1 cellular context compared by ENCODE assay signal in the genomic region with DNA sequence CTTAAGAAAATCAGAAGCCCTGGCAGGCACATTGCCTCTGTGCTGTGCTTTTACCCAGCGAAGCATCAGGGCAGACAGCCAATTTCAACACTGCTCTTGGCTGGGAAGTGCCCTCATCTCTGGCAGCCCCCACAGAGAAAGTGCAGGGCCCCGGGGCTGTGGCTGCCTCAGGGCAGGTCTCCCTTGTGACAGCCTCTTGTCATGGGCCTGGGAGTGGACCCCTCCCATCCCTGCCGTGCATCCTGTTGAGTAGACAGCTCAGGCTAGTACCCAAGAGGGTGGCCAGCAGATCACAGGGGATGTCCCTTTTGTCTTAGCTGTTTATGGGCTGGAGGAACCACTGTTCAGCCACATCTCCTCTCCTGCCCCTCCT.
TF ChIP-seq lines count a peak whose summit lies in the region.

No MANE protein-coding gene starts in this region.

TF ChIP-seq in IMR-90, 13 proteins besides CTCF, POLR2A, EP300 and RAD21:
- TF ChIP-seq FOS (IDR thresholded peaks at IDR 0.05; ENCODE audit: low read depth, low read length) (no peak), BHLHE40 (IDR thresholded peaks at IDR 0.05; ENCODE audit: low read depth, low read length) (no peak), RCOR1 (IDR thresholded peaks at IDR 0.05; ENCODE audit: insufficient replicate concordance, low read length) (no peak), ELK1 (IDR thresholded peaks at IDR 0.05; ENCODE audit: borderline replicate concordance, low read depth, low read length) (no peak), MXI1 (IDR thresholded peaks at IDR 0.05; ENCODE audit: borderline replicate concordance, low read depth, low read length) (no peak), NFE2L2 (IDR thresholded peaks at IDR 0.05; ENCODE audit: low read depth, low read length) (no peak), CEBPB (IDR thresholded peaks at IDR 0.05; ENCODE audit: low read depth, low read length) (no peak), MAZ (IDR thresholded peaks at IDR 0.05; ENCODE audit: borderline replicate concordance, low read depth, low read length) (no peak)
- TF ChIP-seq, protein P1, sequence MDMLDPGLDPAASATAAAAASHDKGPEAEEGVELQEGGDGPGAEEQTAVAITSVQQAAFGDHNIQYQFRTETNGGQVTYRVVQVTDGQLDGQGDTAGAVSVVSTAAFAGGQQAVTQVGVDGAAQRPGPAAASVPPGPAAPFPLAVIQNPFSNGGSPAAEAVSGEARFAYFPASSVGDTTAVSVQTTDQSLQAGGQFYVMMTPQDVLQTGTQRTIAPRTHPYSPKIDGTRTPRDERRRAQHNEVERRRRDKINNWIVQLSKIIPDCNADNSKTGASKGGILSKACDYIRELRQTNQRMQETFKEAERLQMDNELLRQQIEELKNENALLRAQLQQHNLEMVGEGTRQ (IDR thresholded peaks at IDR 0.05; ENCODE audit: low read depth, low read length): no peak
